ENCODE assay signal across 36 cellular contexts in the genomic region with DNA sequence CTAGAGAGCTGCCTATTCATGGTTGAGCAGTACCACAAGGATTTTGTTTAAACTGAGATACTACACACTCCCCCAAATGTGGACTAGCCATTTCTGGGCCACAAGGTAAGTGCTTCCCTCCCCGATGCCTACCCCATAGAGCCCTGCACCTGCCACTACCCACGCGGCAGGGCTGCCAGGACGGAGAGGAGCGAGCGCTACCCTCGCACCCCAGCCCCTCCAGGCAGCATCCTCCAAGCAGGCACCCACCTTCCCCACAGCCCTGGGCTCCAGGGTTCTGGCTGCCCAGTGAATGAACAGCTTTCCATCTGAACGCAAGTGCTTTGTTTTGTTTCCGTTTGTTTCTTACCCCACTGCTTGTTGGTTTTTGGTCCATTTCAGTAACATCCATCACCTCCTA. TPM values are rescaled to one million over a fixed set of nuclear protein-coding genes. Genes with fewer than 3 reads are reported as not detected.
DNase-seq lines count a peak whose midpoint lies in the region; ATAC-seq and TF ChIP-seq lines count a peak whose summit lies in the region.
"Had no signal": no experiment of that assay in that cellular context is flagged by ENCODE, and none has a peak within 500 bp of the region (broad histone marks: within the 10 kb centered on the region; RNA-seq: fewer than 3 reads in every experiment).

No MANE protein-coding gene starts in this region.

- peak overlapping the region; percentile 52 for H4K8ac ChIP-seq in neuronal stem cell (ENCODE audit: low read depth, low read length)

- H2AFZ ChIP-seq in neuronal stem cell (ENCODE audit: low read length), result no peak overlapping the region

- H3K9me3 ChIP-seq in T-helper 17 cell (ENCODE audit: control insufficient read depth, low read length, poor library complexity, severe bottlenecking) (no peaks in the 10 kb centered on the region), neuronal stem cell (replicated peaks in 1 of 2; ENCODE audit: control insufficient read depth in 2 of 2, insufficient read depth in 1 of 2, low read depth in 1 of 2, low read length in 2 of 2) (no peaks in the 10 kb centered on the region)
- H3K9me3 ChIP-seq: A549; BE2C; BLaER1; BLaER1 treated with 17β-estradiol and CSF1 and Interleukin-3, amounts not matched to agents 10 nM and 100 nM; Caco-2 had no signal

- H3K4ac ChIP-seq in neuronal stem cell (ENCODE audit: low read length), result no peak overlapping the region

- H3K4me1 ChIP-seq in neuronal stem cell (ENCODE audit: control insufficient read depth in 2 of 2, insufficient read depth in 1 of 2, low read depth in 1 of 2, low read length in 2 of 2), result peaks cover 0 to 6% of the 10 kb centered on the region in 2 donors
- H3K4me1 ChIP-seq: A549; BE2C; BLaER1; BLaER1 treated with 17β-estradiol and CSF1 and Interleukin-3, amounts not matched to agents 10 nM and 100 nM; Caco-2 had no signal

- H2BK15ac ChIP-seq in neuronal stem cell (ENCODE audit: low read length), result no peak overlapping the region

- H3K36me3 Mint-ChIP-seq in T-helper 17 cell (ENCODE audit: low read depth), result no peaks in the 10 kb centered on the region
- peaks cover 51% of the 10 kb centered on the region for H3K36me3 Mint-ChIP-seq in endothelial cell (ENCODE audit: low read depth, unreplicated experiment)
- H3K36me3 Mint-ChIP-seq: CD14-positive monocyte; CD4-positive, alpha-beta memory T cell; CD4-positive, CD25-positive, alpha-beta regulatory T cell; CD8-positive, alpha-beta memory T cell; CD8-positive, alpha-beta T cell had no signal

- peak overlapping the region; percentile 69 for H3K27ac Mint-ChIP-seq in T-helper 17 cell
- H3K27ac Mint-ChIP-seq in endothelial cell (ENCODE audit: unreplicated experiment), result no peak overlapping the region
- H3K27ac Mint-ChIP-seq: B cell; CD14-positive monocyte; CD4-positive, alpha-beta memory T cell; CD4-positive, alpha-beta T cell; CD4-positive, CD25-positive, alpha-beta regulatory T cell; CD8-positive, alpha-beta memory T cell; CD8-positive, alpha-beta T cell had no signal

- no peak overlapping the region for H3K23ac ChIP-seq in neuronal stem cell (ENCODE audit: low read depth, low read length, poor library complexity)

- no peak overlapping the region for H3K4me3 ChIP-seq in neuronal stem cell (ENCODE audit: low read length in 2 of 2)
- H3K4me3 ChIP-seq: A549; BLaER1; BLaER1 treated with 17β-estradiol and CSF1 and Interleukin-3, amounts not matched to agents 10 nM and 100 nM had no signal

- H3K36me3 ChIP-seq in neuronal stem cell (replicated peaks in 1 of 2; ENCODE audit: control insufficient read depth in 2 of 2, insufficient read depth in 2 of 2, low read length in 2 of 2), result no peaks in the 10 kb centered on the region
- H3K36me3 ChIP-seq: BE2C; BLaER1; BLaER1 treated with 17β-estradiol and CSF1 and Interleukin-3, amounts not matched to agents 10 nM and 100 nM had no signal

- no CpG with 5 or more reads among the region's 9 CpGs for WGBS in neuronal stem cell (ENCODE audit: extremely low coverage in 2 of 2, insufficient read length in 2 of 2, insufficient replicate concordance in 1 of 2), 2 donors

- H3K27me3 Mint-ChIP-seq in T-helper 17 cell, result peaks cover 31% of the 10 kb centered on the region
- H3K27me3 Mint-ChIP-seq in endothelial cell (ENCODE audit: unreplicated experiment), result peaks cover 5% of the 10 kb centered on the region
- H3K27me3 Mint-ChIP-seq: CD4-positive, CD25-positive, alpha-beta regulatory T cell had no signal

- no peak overlapping the region for H3K9ac ChIP-seq in neuronal stem cell (ENCODE audit: low read depth, low read length, poor library complexity)
- H3K9ac ChIP-seq: BLaER1; BLaER1 treated with 17β-estradiol and CSF1 and Interleukin-3, amounts not matched to agents 10 nM and 100 nM had no signal

- no peak for ATAC-seq in T-helper 17 cell
- no peak for ATAC-seq in HG03469 (IDR thresholded peaks at IDR 0.05; ENCODE audit: unreplicated experiment)
- no peak for ATAC-seq in SK-N-SH treated with all-trans-retinoic acid at 6 μM for 48 hours
- ATAC-seq: A549; CD8-positive, alpha-beta T cell had no signal

- no peak overlapping the region for H2BK12ac ChIP-seq in neuronal stem cell (ENCODE audit: low read length)

- no peak overlapping the region for H4K91ac ChIP-seq in neuronal stem cell (ENCODE audit: low read depth, low read length, poor library complexity)

- peaks cover 5% of the 10 kb centered on the region for H3K4me1 Mint-ChIP-seq in T-helper 17 cell
- no peaks in the 10 kb centered on the region for H3K4me1 Mint-ChIP-seq in endothelial cell (ENCODE audit: unreplicated experiment)
- H3K4me1 Mint-ChIP-seq: B cell; CD14-positive monocyte; CD4-positive, alpha-beta memory T cell; CD4-positive, CD25-positive, alpha-beta regulatory T cell; CD8-positive, alpha-beta memory T cell had no signal

- no peaks in the 10 kb centered on the region for H3K79me1 ChIP-seq in neuronal stem cell (ENCODE audit: low read depth, low read length)

- no peak overlapping the region for H3K4me3 Mint-ChIP-seq in T-helper 17 cell
- H3K4me3 Mint-ChIP-seq in endothelial cell (ENCODE audit: unreplicated experiment), result peak overlapping the region; percentile 56
- H3K4me3 Mint-ChIP-seq: B cell; CD14-positive monocyte; CD4-positive, alpha-beta memory T cell; CD4-positive, alpha-beta T cell; CD4-positive, CD25-positive, alpha-beta regulatory T cell; CD8-positive, alpha-beta memory T cell; CD8-positive, alpha-beta T cell had no signal

- no peak overlapping the region for H3K27ac ChIP-seq in neuronal stem cell (replicated peaks; ENCODE audit: low read length)
- H3K27ac ChIP-seq: 22Rv1; A549; BLaER1; BLaER1 treated with 17β-estradiol and CSF1 and Interleukin-3, amounts not matched to agents 10 nM and 100 nM; C4-2B had no signal

- H3K27me3 ChIP-seq in neuronal stem cell (ENCODE audit: control insufficient read depth in 3 of 3, insufficient read depth in 3 of 3, low read depth in 1 of 3, low read length in 3 of 3), result no peaks in the 10 kb centered on the region
- H3K27me3 ChIP-seq: BE2C; BLaER1; BLaER1 treated with 17β-estradiol and CSF1 and Interleukin-3, amounts not matched to agents 10 nM and 100 nM had no signal

- H2AK5ac ChIP-seq in neuronal stem cell (ENCODE audit: low read depth, low read length), result no peak overlapping the region

- no peak overlapping the region for H3K4me2 ChIP-seq in neuronal stem cell (ENCODE audit: insufficient read depth, low read length, poor library complexity, severe bottlenecking)
- H3K4me2 ChIP-seq: A549; BLaER1; BLaER1 treated with 17β-estradiol and CSF1 and Interleukin-3, amounts not matched to agents 10 nM and 100 nM had no signal

- no peak overlapping the region for H3K14ac ChIP-seq in neuronal stem cell (ENCODE audit: low read length)

- DNase-seq in T-helper 17 cell (no peak), endothelial cell (ENCODE audit: low spot score) (no peak), neuronal stem cell (ENCODE audit: low spot score) (no peak), NCI-H526 treated with DMSO at 0.1 percent for 48 hours (lab: John Stamatoyannopoulos, UW) (no peak)
- DNase-seq: 8988T; ACHN; AML-193; BE2C; C1 segment of cervical spinal cord; Caco-2; Calu3; CD4-positive, alpha-beta memory T cell; CD4-positive, alpha-beta T cell; CD4-positive, CD25-positive, alpha-beta regulatory T cell; CD8-positive, alpha-beta memory T cell; CD8-positive, alpha-beta T cell; COR-L47; DMS 273 treated with DMSO at 0.1 percent for 48 hours; DMS153; DMS53; DMS79; DMS79 treated with DMSO at 0.1 percent for 48 hours; DND-41; EL had no signal

- H2BK5ac ChIP-seq in neuronal stem cell (ENCODE audit: low read length), result no peak overlapping the region

- H2BK120ac ChIP-seq in neuronal stem cell (ENCODE audit: low read depth, low read length), result no peak overlapping the region

- no peaks in the 10 kb centered on the region for H3K9me3 Mint-ChIP-seq in endothelial cell (ENCODE audit: unreplicated experiment)
- H3K9me3 Mint-ChIP-seq: CD14-positive monocyte; CD4-positive, alpha-beta memory T cell; CD4-positive, alpha-beta T cell; CD4-positive, CD25-positive, alpha-beta regulatory T cell; CD8-positive, alpha-beta memory T cell; CD8-positive, alpha-beta T cell had no signal

- TF ChIP-seq CTCF in endothelial cell (IDR thresholded peaks at IDR 0.05; ENCODE audit: unreplicated experiment), result no peak

- H3K18ac ChIP-seq in neuronal stem cell (ENCODE audit: low read length), result no peak overlapping the region

TF ChIP-seq in SK-N-SH treated with all-trans-retinoic acid at 6 μM for 48 hours, 23 proteins besides CTCF, POLR2A, EP300 and RAD21:
- no peak for TF ChIP-seq ARNTL (CRISPR knock-in tag; IDR thresholded peaks at IDR 0.05; ENCODE audit: borderline replicate concordance, low read depth)
- TF ChIP-seq ZC3H10 (CRISPR knock-in tag; IDR thresholded peaks at IDR 0.05), result no peak
- no peak for TF ChIP-seq BACH2 (CRISPR knock-in tag; IDR thresholded peaks at IDR 0.05; ENCODE audit: borderline replicate concordance)
- no peak for TF ChIP-seq RARB (CRISPR knock-in tag; IDR thresholded peaks at IDR 0.05)
TF ChIP-seq in SK-N-SH treated with all-trans-retinoic acid at 6 μM for 48 hours: peak in this region for 0.

RNA-seq across cellular contexts. Expression of a gene that starts 59.2 kb away (rescaled TPM):
- total RNA-seq in T-helper 17 cell, result under 1 TPM; 0.50 to 0.94 TPM
- total RNA-seq in endothelial cell (ENCODE audit: unreplicated experiment), result 1.0 TPM
- polyA plus RNA-seq in neuronal stem cell (2013, experiment 1 of 2), result 2.0 TPM
- 2.0 TPM for polyA plus RNA-seq in neuronal stem cell (2013, experiment 2 of 2)
- total RNA-seq: A673; CD8-positive, alpha-beta T cell had no signal
- polyA plus RNA-seq: CD14-positive monocyte; CD8-positive, alpha-beta memory T cell had no signal

RNA-seq across cellular contexts. Expression of a gene that starts 59.4 kb away (rescaled TPM):
- total RNA-seq in T-helper 17 cell, result under 1 TPM; 0.44 to 0.75 TPM
- 0.33 TPM for total RNA-seq in endothelial cell (ENCODE audit: unreplicated experiment)
- 2.6 TPM for polyA plus RNA-seq in neuronal stem cell (2013, experiment 1 of 2)
- polyA plus RNA-seq in neuronal stem cell (2013, experiment 2 of 2), result 2.3 TPM
- total RNA-seq: A172; A673; CD8-positive, alpha-beta T cell had no signal
- polyA plus RNA-seq: AG04450 had no signal
